ENCODE assay signal across 19 cellular contexts in genomic region chr9:119884411-119884810, GRCh38.
A peak's percentile ranks its signal among the peaks of the same experiment; 100 is the strongest.
DNase-seq lines count a peak whose midpoint lies in the region; ATAC-seq, FAIRE-seq and TF ChIP-seq lines count a peak whose summit lies in the region.
"Had no signal": no experiment of that assay in that cellular context is flagged by ENCODE, and none has a peak within 500 bp of the region (broad histone marks: within the 10 kb centered on the region; RNA-seq: fewer than 3 reads in every experiment).

No MANE protein-coding gene starts in this region.

- BruUV-seq in PC-3 (replicated peaks; lab: Mats Ljungman, UMichigan): no TSS peak

- POLR2A ChIA-PET in H1 (lab: Charles Lee; ENCODE audit: partially characterized antibody): no interaction called here
- POLR2A ChIA-PET in PC-3 (lab: Charles Lee; ENCODE audit: unreplicated experiment): no interaction called here

- no peak overlapping the region for H3K14ac ChIP-seq in H1 (ENCODE audit: insufficient read length)

- no peak for TF ChIP-seq EP300 in H1 (IDR thresholded peaks at IDR 0.05; ENCODE audit: borderline replicate concordance in 1 of 2, low read depth in 2 of 2, low read length in 2 of 2)

- H2AK5ac ChIP-seq in H1 (ENCODE audit: low read depth, low read length): no peak overlapping the region

- no peaks in the 10 kb centered on the region for H3K79me2 ChIP-seq in H1 (ENCODE audit: control insufficient read depth in 1 of 2, insufficient read depth in 2 of 2, low read length in 2 of 2)
- H3K79me2 ChIP-seq in PC-3 (ENCODE audit: low read length): no peaks in the 10 kb centered on the region

- no peak overlapping the region for H2AFZ ChIP-seq in H1 (ENCODE audit: low read length)
- H2AFZ ChIP-seq in PC-3 (ENCODE audit: low read length): no peak overlapping the region

- no peaks in the 10 kb centered on the region for H3K27me3 ChIP-seq in HUES48 (ENCODE audit: control insufficient read depth, insufficient read depth, low read length)
- no peaks in the 10 kb centered on the region for H3K27me3 ChIP-seq in H1 (replicated peaks in 1 of 4; ENCODE audit: control insufficient read depth in 3 of 4, extremely low read depth in 1 of 4, insufficient read depth in 3 of 4, low read length in 3 of 4)
- no peaks in the 10 kb centered on the region for H3K27me3 ChIP-seq in MG63
- no peaks in the 10 kb centered on the region for H3K27me3 ChIP-seq in PC-3 (ENCODE audit: low read length)
- no peaks in the 10 kb centered on the region for H3K27me3 ChIP-seq in colonic mucosa
- H3K27me3 ChIP-seq: BLaER1 treated with 17β-estradiol and CSF1 and Interleukin-3, amounts not matched to agents 10 nM and 100 nM had no signal

- no peak for TF ChIP-seq CTCF in H1 (IDR thresholded peaks at IDR 0.05; ENCODE audit: control extremely low read depth in 1 of 3, insufficient read depth in 1 of 3, low read depth in 1 of 3, low read length in 3 of 3)
- TF ChIP-seq CTCF in PC-3 (conservative IDR thresholded peaks at IDR 0.05; ENCODE audit: low read depth, low read length): no peak
- TF ChIP-seq CTCF in colonic mucosa (IDR thresholded peaks at IDR 0.05): no peak

- no peak for ATAC-seq in PC-3
- ATAC-seq: GM12878, K562, Right ventricle myocardium inferior had no signal

- H3K9me2 ChIP-seq in PC-3 (replicated peaks; ENCODE audit: low read length): no peaks in the 10 kb centered on the region

- H3K4me3 ChIP-seq in HUES48 (ENCODE audit: low read depth, low read length) (no peak overlapping the region; the same call in 1 of the 2 replicates), H1 (ENCODE audit: extremely low read depth in 1 of 4, insufficient read depth in 2 of 4, low read depth in 3 of 4, low read length in 4 of 4) (no peak overlapping the region), MG63 (no peak overlapping the region), PC-3 (ENCODE audit: low read length) (no peak overlapping the region), colonic mucosa (no peak overlapping the region)
- H3K4me3 ChIP-seq: BLaER1 treated with 17β-estradiol and CSF1 and Interleukin-3, amounts not matched to agents 10 nM and 100 nM; GM12878; K562; SK-N-MC had no signal

- no peak overlapping the region for H2BK15ac ChIP-seq in H1 (ENCODE audit: low read length)

- no peak overlapping the region for H2BK12ac ChIP-seq in H1 (ENCODE audit: low read depth, low read length)

- no peak for TF ChIP-seq RAD21 in H1 (IDR thresholded peaks at IDR 0.05 in 1 of 2, conservative IDR thresholded peaks at IDR 0.05 in 1 of 2; ENCODE audit: low read depth in 2 of 2, low read length in 2 of 2)

- no peak overlapping the region for H2BK20ac ChIP-seq in H1 (ENCODE audit: low read length)

- H3K27ac ChIP-seq in HUES48 (ENCODE audit: low read depth, low read length): peak overlapping the region; percentile 77
- H3K27ac ChIP-seq in H1 (ENCODE audit: low read depth, low read length): no peak overlapping the region
- H3K27ac ChIP-seq in PC-3 (ENCODE audit: low read length): no peak overlapping the region
- H3K27ac ChIP-seq in colonic mucosa: no peak overlapping the region
- H3K27ac ChIP-seq: 22Rv1; BLaER1 treated with 17β-estradiol and CSF1 and Interleukin-3, amounts not matched to agents 10 nM and 100 nM; SK-N-MC had no signal

- CTCF ChIA-PET in H1 (lab: Charles Lee; ENCODE audit: partially characterized antibody) (interaction anchor here (0.5 kb wide), 1 partner anchor 44 kb away, joined by 3 read pairs; no protein-coding TSS in a partner anchor), PC-3 (lab: Charles Lee) (no interaction called here)

- H3K9me3 ChIP-seq in HUES48 (ENCODE audit: control insufficient read depth, insufficient read depth, low read length): no peaks in the 10 kb centered on the region
- no peaks in the 10 kb centered on the region for H3K9me3 ChIP-seq in H1 (ENCODE audit: insufficient read depth in 2 of 2, low read depth in 1 of 2, low read length in 1 of 2)
- H3K9me3 ChIP-seq in MG63: no peaks in the 10 kb centered on the region
- no peaks in the 10 kb centered on the region for H3K9me3 ChIP-seq in PC-3 (ENCODE audit: low read length)
- H3K9me3 ChIP-seq in colonic mucosa: no peaks in the 10 kb centered on the region
- H3K9me3 ChIP-seq: BLaER1 treated with 17β-estradiol and CSF1 and Interleukin-3, amounts not matched to agents 10 nM and 100 nM had no signal

- no peaks in the 10 kb centered on the region for H3K23me2 ChIP-seq in H1 (ENCODE audit: low read depth, low read length)

- no peak overlapping the region for H4K8ac ChIP-seq in H1 (ENCODE audit: extremely low read depth, insufficient read depth, low read length)

- intact Hi-C loops in PC-3 (cut with micrococcal nuclease) (no loop called here), colonic mucosa (cut with DNase I) (no loop called here)

- WGBS in H1 (ENCODE audit: extremely low coverage in 1 of 2, insufficient coverage in 1 of 2, insufficient read length in 1 of 2, insufficient replicate concordance in 2 of 2, low coverage in 1 of 2, low lambda C conversion rate in 2 of 2, missing lambda C conversion rate in 1 of 2), 2 experiments: 46% methylated on average over 3 of the region's 3 CpGs; no CpG with 5 or more reads in 1 of the 2 experiments

- no peak overlapping the region; the same call in 1 of the 2 replicates for H3K18ac ChIP-seq in H1 (ENCODE audit: extremely low read depth, low read length)

- H3K9ac ChIP-seq in HUES48 (ENCODE audit: low read depth, low read length) (no peak overlapping the region), H1 (replicated peaks in 1 of 4; ENCODE audit: extremely low read depth in 1 of 4, low read depth in 3 of 4, low read length in 3 of 4) (no peak overlapping the region), PC-3 (ENCODE audit: low read length) (no peak overlapping the region), colonic mucosa (ENCODE audit: low read depth in 2 of 2, low read length in 2 of 2) (no peak overlapping the region)
- H3K9ac ChIP-seq: BLaER1 treated with 17β-estradiol and CSF1 and Interleukin-3, amounts not matched to agents 10 nM and 100 nM had no signal

- no peak for FAIRE-seq in H1 (lab: Jason Lieb, UNC)
- FAIRE-seq: GM12878, GM18507, K562 had no signal

- no peak overlapping the region for H2BK5ac ChIP-seq in H1 (ENCODE audit: low read depth, low read length)

- no peaks in the 10 kb centered on the region for H4K20me1 ChIP-seq in H1 (replicated peaks in 1 of 2; ENCODE audit: control insufficient read depth in 1 of 2, insufficient read depth in 2 of 2, low read length in 2 of 2)
- H4K20me1 ChIP-seq in PC-3 (ENCODE audit: low read length): no peaks in the 10 kb centered on the region
- H4K20me1 ChIP-seq: BLaER1 treated with 17β-estradiol and CSF1 and Interleukin-3, amounts not matched to agents 10 nM and 100 nM had no signal

- H3K79me1 ChIP-seq in H1 (ENCODE audit: low read depth, low read length): no peaks in the 10 kb centered on the region

- DNase-seq in AG08395 (ENCODE audit: low spot score): peak; percentile 6
- peak in 1 of 2 experiments; percentile 7 for DNase-seq in H1 (ENCODE audit: low read depth in 1 of 2, low spot score in 2 of 2)
- DNase-seq in iPS-NIHi7 (ENCODE audit: extremely low spot score): peak; percentile 23
- no peak for DNase-seq in MG63
- DNase-seq in PC-3: no peak
- DNase-seq in COLO668 (lab: John Stamatoyannopoulos, UW; ENCODE audit: unreplicated experiment): no peak
- DNase-seq in colonic mucosa: no peak
- DNase-seq: EL, NCI-H1092, NCI-H345, NCI-H69 had no signal

- no peak overlapping the region for H3K4ac ChIP-seq in H1 (replicated peaks; ENCODE audit: insufficient read length, low read depth, low read length)

- H3F3A ChIP-seq in PC-3 (ENCODE audit: low read length, unreplicated experiment): no peaks in the 10 kb centered on the region

- no peaks in the 10 kb centered on the region for H3K36me3 ChIP-seq in HUES48 (ENCODE audit: control insufficient read depth, insufficient read depth, low read length)
- no peaks in the 10 kb centered on the region for H3K36me3 ChIP-seq in H1 (ENCODE audit: control insufficient read depth in 2 of 4, insufficient read depth in 4 of 4, low read length in 3 of 4)
- no peaks in the 10 kb centered on the region for H3K36me3 ChIP-seq in MG63
- H3K36me3 ChIP-seq in PC-3 (ENCODE audit: low read depth, low read length): no peaks in the 10 kb centered on the region
- H3K36me3 ChIP-seq in colonic mucosa: no peaks in the 10 kb centered on the region
- H3K36me3 ChIP-seq: BLaER1 treated with 17β-estradiol and CSF1 and Interleukin-3, amounts not matched to agents 10 nM and 100 nM had no signal

- H3K56ac ChIP-seq in H1 (replicated peaks; ENCODE audit: insufficient read length, low read depth, low read length): no peak overlapping the region

- H3K4me1 ChIP-seq in HUES48 (ENCODE audit: control insufficient read depth, insufficient read depth, low read length) (peaks cover 20% of the 10 kb centered on the region), H1 (replicated peaks in 1 of 4; ENCODE audit: control insufficient read depth in 3 of 4, insufficient read depth in 4 of 4, low read length in 3 of 4) (peaks cover 2 to 4% (median 3%) of the 10 kb centered on the region in 4 experiments; a peak in 6 of 7 replicates), PC-3 (ENCODE audit: insufficient read depth, low read length) (no peaks in the 10 kb centered on the region), colonic mucosa (no peaks in the 10 kb centered on the region)
- H3K4me1 ChIP-seq: BLaER1 treated with 17β-estradiol and CSF1 and Interleukin-3, amounts not matched to agents 10 nM and 100 nM had no signal

- no peak for TF ChIP-seq POLR2A in H1 (IDR thresholded peaks at IDR 0.05; ENCODE audit: control extremely low read depth in 1 of 2, low read depth in 2 of 2, low read length in 2 of 2)

- H3K23ac ChIP-seq in H1 (ENCODE audit: insufficient read length): no peak overlapping the region

- H2BK120ac ChIP-seq in H1 (replicated peaks; ENCODE audit: low read depth, low read length): no peak overlapping the region

- no peak overlapping the region for H4K5ac ChIP-seq in H1 (ENCODE audit: insufficient read length, low read depth, low read length)

- H3K4me2 ChIP-seq in H1 (ENCODE audit: insufficient read depth in 1 of 2, low read depth in 2 of 2, low read length in 2 of 2) (peak overlapping the region in 1 of 2 experiments; percentile 21; a peak in 2 of 4 replicates), PC-3 (ENCODE audit: low read length) (no peak overlapping the region)
- H3K4me2 ChIP-seq: BLaER1 treated with 17β-estradiol and CSF1 and Interleukin-3, amounts not matched to agents 10 nM and 100 nM had no signal

- H4K91ac ChIP-seq in H1 (replicated peaks; ENCODE audit: insufficient read length, low read length): no peak overlapping the region

TF ChIP-seq in H1, 55 proteins besides CTCF, POLR2A, EP300 and RAD21:
- TF ChIP-seq JUND (IDR thresholded peaks at IDR 0.05; ENCODE audit: low read length) (peak; percentile 27; the same call in 1 of the 2 replicates), ATF3 (IDR thresholded peaks at IDR 0.05; ENCODE audit: insufficient read depth, low read depth, low read length) (no peak), TEAD4 (IDR thresholded peaks at IDR 0.05; ENCODE audit: low read depth, low read length) (peak; percentile 65; the same call in 1 of the 2 replicates)

Comparison
In these comparisons a context has a peak if more than half of its experiments do, and no peak if none do; other contexts are left out.
1. DNase-seq: peak in AG08395 (single experiment) and iPS-NIHi7 (single experiment); none in MG63 (single experiment), PC-3 (single experiment), COLO668 (single experiment) and colonic mucosa (single experiment).